ENCODE assay signal across 8 cellular contexts in genomic region chr1:96721053-96721381, GRCh38. TPM values are rescaled to one million over a fixed set of nuclear protein-coding genes. Genes with fewer than 3 reads are reported as not detected.
DNase-seq lines count a peak whose midpoint lies in the region; ATAC-seq, FAIRE-seq and TF ChIP-seq lines count a peak whose summit lies in the region.

No MANE protein-coding gene starts in this region.

- H2BK20ac ChIP-seq in IMR-90 (ENCODE audit: low read depth, low read length), result peak overlapping the region; percentile 15; the same call in 1 of the 2 replicates

- in situ Hi-C loops in IMR-90 (cut with MboI; ENCODE audit: low sequenced_read_pairs), result no loop called here

- H3K27ac ChIP-seq in BLaER1, result peak overlapping the region; percentile 96
- H3K27ac ChIP-seq in IMR-90 (ENCODE audit: insufficient read depth, low read length), result peak overlapping the region; percentile 51

- H3K9ac ChIP-seq in BLaER1, result peak overlapping the region; percentile 96
- peak overlapping the region; percentile 57 for H3K9ac ChIP-seq in IMR-90 (ENCODE audit: low read depth, low read length)

- intact Hi-C loops in IMR-90 (cut with micrococcal nuclease), result loop anchor here (1.0 to 10.0 kb wide), 6 partner anchors 156 to 1331 kb away; no protein-coding TSS in a partner anchor
- intact Hi-C loops in natural killer cell (cut with micrococcal nuclease), result no loop called here

- no peak overlapping the region for H2AK5ac ChIP-seq in IMR-90 (ENCODE audit: low read depth, low read length)

- H3K9me3 ChIP-seq in BLaER1, result peaks cover 11% of the 10 kb centered on the region; the same call in 1 of the 2 replicates
- no peaks in the 10 kb centered on the region for H3K9me3 ChIP-seq in IMR-90 (ENCODE audit: control insufficient read depth, insufficient read depth, low read length)

- no peak for TF ChIP-seq RAD21 in IMR-90 (IDR thresholded peaks at IDR 0.05; ENCODE audit: low read length)

- POLR2A ChIA-PET in IMR-90 (lab: Charles Lee; ENCODE audit: unreplicated experiment), result no interaction called here

- CTCF ChIA-PET in IMR-90 (lab: Yijun Ruan, JAX), result interaction anchor here (1.0 kb wide), 1 partner anchor 484 kb away, joined by 3 read pairs; no protein-coding TSS in a partner anchor

- H3K4ac ChIP-seq in IMR-90 (ENCODE audit: low read depth, low read length), result peak overlapping the region; percentile 70

- dilution Hi-C loops in IMR-90 (cut with HindIII; ENCODE audit: low sequenced_read_pairs, unreplicated experiment), result no loop called here

- peak; percentile 10 for ATAC-seq in GM21381 (IDR thresholded peaks at IDR 0.05; ENCODE audit: unreplicated experiment)
- ATAC-seq in IMR-90 (ENCODE audit: low read depth), result no peak
- peak in 1 of 3 donors; percentile 1 for ATAC-seq in natural killer cell

- H3K27me3 ChIP-seq in BLaER1 (no peaks in the 10 kb centered on the region), IMR-90 (ENCODE audit: control insufficient read depth, insufficient read depth, low read length) (no peaks in the 10 kb centered on the region)

- H4K20me1 ChIP-seq in BLaER1 (peaks cover 19% of the 10 kb centered on the region), IMR-90 (ENCODE audit: insufficient read depth, low read length) (peaks cover 10% of the 10 kb centered on the region; the same call in 1 of the 2 replicates)

- no peaks in the 10 kb centered on the region for H3K9me3 Mint-ChIP-seq in natural killer cell

- no TSS peak for BruUV-seq in IMR-90 (replicated peaks; lab: Mats Ljungman, UMichigan)

- H3K4me1 ChIP-seq in BLaER1 (peaks cover 18% of the 10 kb centered on the region; the same call in 1 of the 2 replicates), IMR-90 (ENCODE audit: control insufficient read depth, insufficient read depth, low read length) (no peaks in the 10 kb centered on the region; the same call in 1 of the 2 replicates)

- H4K91ac ChIP-seq in IMR-90 (ENCODE audit: insufficient read depth, low read depth, low read length), result peak overlapping the region; percentile 75; the same call in 1 of the 2 replicates

- peak overlapping the region; percentile 89 to 91 for H3K27ac Mint-ChIP-seq in natural killer cell

- no CpG with 5 or more reads among the region's 4 CpGs for WGBS in IMR-90 (ENCODE audit: extremely low coverage in 2 of 2, insufficient read length in 1 of 2), 2 experiments

- peak overlapping the region; percentile 19 for H2BK5ac ChIP-seq in IMR-90 (ENCODE audit: low read depth, low read length, poor library complexity, severe bottlenecking)

- no peak overlapping the region for H2BK15ac ChIP-seq in IMR-90 (ENCODE audit: low read depth, low read length)

- H3K18ac ChIP-seq in IMR-90 (ENCODE audit: low read depth, low read length), result peak overlapping the region; percentile 12; the same call in 1 of the 2 replicates

- peak overlapping the region; percentile 98 for H3K4me3 Mint-ChIP-seq in natural killer cell

- FAIRE-seq in RCC 7860 (lab: Jason Lieb, UNC), result no peak

- peak overlapping the region; percentile 79 for H3K14ac ChIP-seq in IMR-90 (replicated peaks; ENCODE audit: low read depth, low read length)

- DNase-seq in IMR-90 (no peak), cerebellar cortex (ENCODE audit: low spot score) (peak; percentile 58), natural killer cell (no peak), cerebellar nuclear complex (lab: John Stamatoyannopoulos, UW) (no peak), RCC 7860 (ENCODE audit: low spot score) (no peak), kidney tubule cell (ENCODE audit: low spot score) (no peak)

- no peak for TF ChIP-seq POLR2A in IMR-90 (IDR thresholded peaks at IDR 0.05; ENCODE audit: low read depth, low read length)

- H4K8ac ChIP-seq in IMR-90 (ENCODE audit: low read depth in 2 of 2, low read length in 2 of 2), result peak overlapping the region; percentile 67 to 69

- peak overlapping the region; percentile 68 for H3K23ac ChIP-seq in IMR-90 (ENCODE audit: low read depth, low read length)

- H3K36me3 ChIP-seq in BLaER1 (peaks cover 19% of the 10 kb centered on the region), IMR-90 (ENCODE audit: control insufficient read depth, insufficient read depth, low read length) (peaks cover 6% of the 10 kb centered on the region)

- H2AFZ ChIP-seq in IMR-90 (replicated peaks; ENCODE audit: low read length, poor library complexity), result peak overlapping the region; percentile 97

- no peaks in the 10 kb centered on the region for H3K9me1 ChIP-seq in IMR-90 (ENCODE audit: insufficient read depth, low read length)

- H2BK120ac ChIP-seq in IMR-90 (ENCODE audit: low read depth, low read length), result peak overlapping the region; percentile 71

- peaks cover 4 to 14% of the 10 kb centered on the region in 2 donors for H3K27me3 Mint-ChIP-seq in natural killer cell (ENCODE audit: low read depth in 2 of 2)

- peaks cover 4 to 18% of the 10 kb centered on the region in 2 experiments; a peak in 2 of 4 replicates for H3K79me1 ChIP-seq in IMR-90 (ENCODE audit: low read depth in 1 of 2, low read length in 2 of 2)

- peaks cover 19 to 26% of the 10 kb centered on the region in 2 donors for H3K4me1 Mint-ChIP-seq in natural killer cell

- H3K4me2 ChIP-seq in BLaER1, result peak overlapping the region; percentile 71
- peak overlapping the region; percentile 84 for H3K4me2 ChIP-seq in IMR-90 (ENCODE audit: low read depth, low read length)

- peak overlapping the region; percentile 91 for H3K4me3 ChIP-seq in BLaER1
- peak overlapping the region; percentile 96 for H3K4me3 ChIP-seq in IMR-90 (ENCODE audit: insufficient read depth, low read depth, low read length)

- H4K5ac ChIP-seq in IMR-90 (ENCODE audit: low read depth, low read length), result no peak overlapping the region

- peak overlapping the region; percentile 39; the same call in 1 of the 2 replicates for H3K56ac ChIP-seq in IMR-90 (ENCODE audit: extremely low read depth, insufficient read depth, low read length)

- H2AK9ac ChIP-seq in IMR-90 (replicated peaks; ENCODE audit: low read depth, low read length, poor library complexity), result peak overlapping the region; percentile 78

- TF ChIP-seq CTCF in IMR-90 (conservative IDR thresholded peaks at IDR 0.05; ENCODE audit: low read depth, low read length), result no peak
- TF ChIP-seq CTCF in natural killer cell (IDR thresholded peaks at IDR 0.05), result no peak

- H3K36me3 Mint-ChIP-seq in natural killer cell, result no peaks in the 10 kb centered on the region

TF ChIP-seq in IMR-90, 13 proteins besides CTCF, POLR2A, EP300 and RAD21:
- TF ChIP-seq CHD1 (IDR thresholded peaks at IDR 0.05; ENCODE audit: low read depth, low read length) (no peak), ELK1 (IDR thresholded peaks at IDR 0.05; ENCODE audit: borderline replicate concordance, low read depth, low read length) (no peak), MAZ (IDR thresholded peaks at IDR 0.05; ENCODE audit: borderline replicate concordance, low read depth, low read length) (no peak)

RNA-seq across cellular contexts. Expression of gene PTBP2, which starts 0.6 kb away (rescaled TPM):
- 37.8 and 38.6 TPM in 2 replicates for total RNA-seq in IMR-90 (2012; rRNA removed)
- 6.2 and 9.7 TPM in 2 replicates for polyA plus RNA-seq in IMR-90 (2012; rRNA removed)
- 1.2 and 3.1 TPM in 2 replicates for polyA plus RNA-seq in IMR-90 (2012; cell fraction: cytosol; rRNA removed)
- polyA plus RNA-seq in IMR-90 (2012; cell fraction: nucleus; rRNA removed; ENCODE audit: low replicate concordance), result 5.4 and 55.5 TPM in 2 replicates
- 10 to 100 TPM; 29.1 to 33.2 (median 33.1) TPM for total RNA-seq in natural killer cell
